In the genomic region with DNA sequence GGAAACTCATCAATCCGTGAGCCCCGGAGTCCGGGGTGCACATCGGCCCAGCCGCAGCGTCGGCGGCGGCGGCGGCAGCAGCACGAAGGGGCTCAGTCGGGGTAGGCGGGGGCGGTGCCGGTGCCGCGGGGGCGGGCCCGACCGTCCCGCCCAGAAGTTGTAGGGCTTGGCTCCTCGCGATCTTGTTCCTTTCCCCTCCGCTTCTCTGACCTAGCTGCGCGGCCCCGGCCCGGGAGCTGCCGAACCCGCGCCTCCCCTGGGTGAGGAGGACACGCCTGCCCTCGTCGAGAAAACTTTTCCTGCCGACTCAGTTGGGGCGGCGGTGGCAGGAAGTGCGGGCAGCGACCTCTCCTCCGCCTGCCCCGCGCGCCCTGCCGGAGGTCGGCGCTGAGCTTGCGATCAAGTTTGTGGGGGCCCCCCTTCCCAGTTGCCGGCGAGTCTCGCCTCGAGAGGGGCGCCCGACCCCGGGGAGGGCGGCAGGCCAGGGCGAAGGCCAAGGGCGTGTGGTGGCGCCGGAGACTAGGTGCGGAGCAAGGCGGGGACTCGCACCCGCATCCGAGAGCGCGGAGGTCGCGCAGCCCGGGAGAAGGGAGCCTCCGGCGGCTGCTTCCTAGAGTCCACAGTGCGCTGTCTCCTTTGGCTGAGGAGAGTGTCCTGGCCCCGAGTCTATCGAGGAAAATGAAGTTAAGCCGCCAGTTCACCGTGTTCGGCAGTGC, we compare ENCODE assay signal across 1 cellular context.
TF ChIP-seq lines count a peak whose summit lies in the region.

Gene MAN2A1 (plus strand): TSS at position 188 of the 716 bp plus-strand sequence. CDS start 491 bp downstream, at position 679.

TF ChIP-seq in HepG2, 621 proteins besides CTCF, POLR2A, EP300 and RAD21 (continued from another document and continues in another):
- TF ChIP-seq ZSCAN5A (CRISPR knock-in tag; IDR thresholded peaks at IDR 0.05; ENCODE audit: borderline replicate concordance) (no peak; the same call in 1 of the 2 replicates), ZNF652 (CRISPR knock-in tag; IDR thresholded peaks at IDR 0.05; ENCODE audit: borderline replicate concordance, low read depth) (no peak), NFYB (CRISPR knock-in tag; IDR thresholded peaks at IDR 0.05) (no peak), ZBTB26 (CRISPR knock-in tag; IDR thresholded peaks at IDR 0.05; ENCODE audit: borderline replicate concordance) (no peak), RAD51 (IDR thresholded peaks at IDR 0.05; ENCODE audit: borderline replicate concordance) (no peak), BHLHE40 (IDR thresholded peaks at IDR 0.05; ENCODE audit: low read length) (no peak), ZNF841 (CRISPR knock-in tag; IDR thresholded peaks at IDR 0.05; ENCODE audit: borderline replicate concordance) (no peak), KLF15 (CRISPR knock-in tag; IDR thresholded peaks at IDR 0.05; ENCODE audit: borderline replicate concordance) (no peak), ZNF317 (CRISPR knock-in tag; IDR thresholded peaks at IDR 0.05) (no peak; the same call in 1 of the 2 replicates), ZNF142 (CRISPR knock-in tag; IDR thresholded peaks at IDR 0.05) (no peak), SRY (CRISPR knock-in tag; IDR thresholded peaks at IDR 0.05) (0 out of 2 replicates have a peak, but pooled peaks have one; percentile 60), ZNF24 (IDR thresholded peaks at IDR 0.05) (no peak), NFE2L1 (CRISPR knock-in tag; IDR thresholded peaks at IDR 0.05; ENCODE audit: borderline replicate concordance) (no peak), DRAP1 (CRISPR knock-in tag; IDR thresholded peaks at IDR 0.05) (no peak), EEA1 (CRISPR knock-in tag; IDR thresholded peaks at IDR 0.05; ENCODE audit: borderline replicate concordance) (no peak; the same call in 1 of the 2 replicates), ZIK1 (CRISPR knock-in tag; IDR thresholded peaks at IDR 0.05; ENCODE audit: borderline replicate concordance, low read depth) (no peak), HNRNPL (IDR thresholded peaks at IDR 0.05; ENCODE audit: low read depth, low read length) (0 out of 2 replicates have a peak, but pooled peaks have one; percentile 14), MAZ (IDR thresholded peaks at IDR 0.05; ENCODE audit: borderline replicate concordance, low read depth, low read length) (no peak), MAZ (CRISPR knock-in tag; IDR thresholded peaks at IDR 0.05; ENCODE audit: low read depth) (peak; percentile 12; the same call in 1 of the 2 replicates), ZNF737 (CRISPR knock-in tag; IDR thresholded peaks at IDR 0.05; ENCODE audit: borderline replicate concordance) (no peak), ZNF557 (CRISPR knock-in tag; IDR thresholded peaks at IDR 0.05) (no peak), ZZZ3 (CRISPR knock-in tag; IDR thresholded peaks at IDR 0.05; ENCODE audit: borderline replicate concordance) (no peak), TOPORS (CRISPR knock-in tag; IDR thresholded peaks at IDR 0.05) (no peak), ATF6 (CRISPR knock-in tag; conservative IDR thresholded peaks at IDR 0.05) (no peak)
- TF ChIP-seq, protein P1, sequence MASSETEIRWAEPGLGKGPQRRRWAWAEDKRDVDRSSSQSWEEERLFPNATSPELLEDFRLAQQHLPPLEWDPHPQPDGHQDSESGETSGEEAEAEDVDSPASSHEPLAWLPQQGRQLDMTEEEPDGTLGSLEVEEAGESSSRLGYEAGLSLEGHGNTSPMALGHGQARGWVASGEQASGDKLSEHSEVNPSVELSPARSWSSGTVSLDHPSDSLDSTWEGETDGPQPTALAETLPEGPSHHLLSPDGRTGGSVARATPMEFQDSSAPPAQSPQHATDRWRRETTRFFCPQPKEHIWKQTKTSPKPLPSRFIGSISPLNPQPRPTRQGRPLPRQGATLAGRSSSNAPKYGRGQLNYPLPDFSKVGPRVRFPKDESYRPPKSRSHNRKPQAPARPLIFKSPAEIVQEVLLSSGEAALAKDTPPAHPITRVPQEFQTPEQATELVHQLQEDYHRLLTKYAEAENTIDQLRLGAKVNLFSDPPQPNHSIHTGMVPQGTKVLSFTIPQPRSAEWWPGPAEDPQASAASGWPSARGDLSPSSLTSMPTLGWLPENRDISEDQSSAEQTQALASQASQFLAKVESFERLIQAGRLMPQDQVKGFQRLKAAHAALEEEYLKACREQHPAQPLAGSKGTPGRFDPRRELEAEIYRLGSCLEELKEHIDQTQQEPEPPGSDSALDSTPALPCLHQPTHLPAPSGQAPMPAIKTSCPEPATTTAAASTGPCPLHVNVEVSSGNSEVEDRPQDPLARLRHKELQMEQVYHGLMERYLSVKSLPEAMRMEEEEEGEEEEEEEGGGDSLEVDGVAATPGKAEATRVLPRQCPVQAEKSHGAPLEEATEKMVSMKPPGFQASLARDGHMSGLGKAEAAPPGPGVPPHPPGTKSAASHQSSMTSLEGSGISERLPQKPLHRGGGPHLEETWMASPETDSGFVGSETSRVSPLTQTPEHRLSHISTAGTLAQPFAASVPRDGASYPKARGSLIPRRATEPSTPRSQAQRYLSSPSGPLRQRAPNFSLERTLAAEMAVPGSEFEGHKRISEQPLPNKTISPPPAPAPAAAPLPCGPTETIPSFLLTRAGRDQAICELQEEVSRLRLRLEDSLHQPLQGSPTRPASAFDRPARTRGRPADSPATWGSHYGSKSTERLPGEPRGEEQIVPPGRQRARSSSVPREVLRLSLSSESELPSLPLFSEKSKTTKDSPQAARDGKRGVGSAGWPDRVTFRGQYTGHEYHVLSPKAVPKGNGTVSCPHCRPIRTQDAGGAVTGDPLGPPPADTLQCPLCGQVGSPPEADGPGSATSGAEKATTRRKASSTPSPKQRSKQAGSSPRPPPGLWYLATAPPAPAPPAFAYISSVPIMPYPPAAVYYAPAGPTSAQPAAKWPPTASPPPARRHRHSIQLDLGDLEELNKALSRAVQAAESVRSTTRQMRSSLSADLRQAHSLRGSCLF (CRISPR knock-in tag; IDR thresholded peaks at IDR 0.05; ENCODE audit: borderline replicate concordance) = no peak
- TF ChIP-seq, protein P2, sequence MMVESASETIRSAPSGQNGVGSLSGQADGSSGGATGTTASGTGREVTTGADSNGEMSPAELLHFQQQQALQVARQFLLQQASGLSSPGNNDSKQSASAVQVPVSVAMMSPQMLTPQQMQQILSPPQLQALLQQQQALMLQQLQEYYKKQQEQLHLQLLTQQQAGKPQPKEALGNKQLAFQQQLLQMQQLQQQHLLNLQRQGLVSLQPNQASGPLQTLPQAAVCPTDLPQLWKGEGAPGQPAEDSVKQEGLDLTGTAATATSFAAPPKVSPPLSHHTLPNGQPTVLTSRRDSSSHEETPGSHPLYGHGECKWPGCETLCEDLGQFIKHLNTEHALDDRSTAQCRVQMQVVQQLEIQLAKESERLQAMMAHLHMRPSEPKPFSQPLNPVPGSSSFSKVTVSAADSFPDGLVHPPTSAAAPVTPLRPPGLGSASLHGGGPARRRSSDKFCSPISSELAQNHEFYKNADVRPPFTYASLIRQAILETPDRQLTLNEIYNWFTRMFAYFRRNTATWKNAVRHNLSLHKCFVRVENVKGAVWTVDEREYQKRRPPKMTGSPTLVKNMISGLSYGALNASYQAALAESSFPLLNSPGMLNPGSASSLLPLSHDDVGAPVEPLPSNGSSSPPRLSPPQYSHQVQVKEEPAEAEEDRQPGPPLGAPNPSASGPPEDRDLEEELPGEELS (CRISPR knock-in tag; IDR thresholded peaks at IDR 0.05) = peak; percentile 11; the same call in 1 of the 2 replicates
- TF ChIP-seq, protein P3, sequence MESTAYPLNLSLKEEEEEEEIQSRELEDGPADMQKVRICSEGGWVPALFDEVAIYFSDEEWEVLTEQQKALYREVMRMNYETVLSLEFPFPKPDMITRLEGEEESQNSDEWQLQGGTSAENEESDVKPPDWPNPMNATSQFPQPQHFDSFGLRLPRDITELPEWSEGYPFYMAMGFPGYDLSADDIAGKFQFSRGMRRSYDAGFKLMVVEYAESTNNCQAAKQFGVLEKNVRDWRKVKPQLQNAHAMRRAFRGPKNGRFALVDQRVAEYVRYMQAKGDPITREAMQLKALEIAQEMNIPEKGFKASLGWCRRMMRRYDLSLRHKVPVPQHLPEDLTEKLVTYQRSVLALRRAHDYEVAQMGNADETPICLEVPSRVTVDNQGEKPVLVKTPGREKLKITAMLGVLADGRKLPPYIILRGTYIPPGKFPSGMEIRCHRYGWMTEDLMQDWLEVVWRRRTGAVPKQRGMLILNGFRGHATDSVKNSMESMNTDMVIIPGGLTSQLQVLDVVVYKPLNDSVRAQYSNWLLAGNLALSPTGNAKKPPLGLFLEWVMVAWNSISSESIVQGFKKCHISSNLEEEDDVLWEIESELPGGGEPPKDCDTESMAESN (CRISPR knock-in tag; conservative IDR thresholded peaks at IDR 0.05) = peak; percentile 25; the same call in 1 of the 2 replicates
- TF ChIP-seq, protein P4, sequence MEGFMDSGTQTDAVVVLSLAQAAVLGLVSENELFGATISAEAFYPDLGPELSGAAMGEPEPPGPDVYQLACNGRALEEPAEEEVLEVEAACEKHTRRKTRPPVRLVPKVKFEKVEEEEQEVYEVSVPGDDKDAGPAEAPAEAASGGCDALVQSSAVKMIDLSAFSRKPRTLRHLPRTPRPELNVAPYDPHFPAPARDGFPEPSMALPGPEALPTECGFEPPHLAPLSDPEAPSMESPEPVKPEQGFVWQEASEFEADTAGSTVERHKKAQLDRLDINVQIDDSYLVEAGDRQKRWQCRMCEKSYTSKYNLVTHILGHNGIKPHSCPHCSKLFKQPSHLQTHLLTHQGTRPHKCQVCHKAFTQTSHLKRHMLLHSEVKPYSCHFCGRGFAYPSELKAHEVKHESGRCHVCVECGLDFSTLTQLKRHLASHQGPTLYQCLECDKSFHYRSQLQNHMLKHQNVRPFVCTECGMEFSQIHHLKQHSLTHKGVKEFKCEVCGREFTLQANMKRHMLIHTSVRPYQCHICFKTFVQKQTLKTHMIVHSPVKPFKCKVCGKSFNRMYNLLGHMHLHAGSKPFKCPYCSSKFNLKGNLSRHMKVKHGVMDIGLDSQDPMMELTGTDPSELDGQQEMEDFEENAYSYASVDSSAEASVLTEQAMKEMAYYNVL (CRISPR knock-in tag; IDR thresholded peaks at IDR 0.05; ENCODE audit: borderline replicate concordance) = no peak
